ENCODE assay signal across 15 cellular contexts in genomic region chr20:50195524-50196120, GRCh38. TPM values are rescaled to one million over a fixed set of nuclear protein-coding genes. Genes with fewer than 3 reads are reported as not detected.
DNase-seq lines count a peak whose midpoint lies in the region; ATAC-seq, FAIRE-seq and TF ChIP-seq lines count a peak whose summit lies in the region.
"Had no signal": no experiment of that assay in that cellular context is flagged by ENCODE, and none has a peak within 500 bp of the region (broad histone marks: within the 10 kb centered on the region; RNA-seq: fewer than 3 reads in every experiment).

No MANE protein-coding gene starts in this region.

- no peak for TF ChIP-seq RAD21 in A549 (conservative IDR thresholded peaks at IDR 0.05 in 1 of 2, IDR thresholded peaks at IDR 0.05 in 1 of 2)

- H3K36me3 Mint-ChIP-seq in central memory CD8-positive, alpha-beta T cell (ENCODE audit: insufficient read depth): peaks cover 10% of the 10 kb centered on the region
- H3K36me3 Mint-ChIP-seq in naive thymus-derived CD8-positive, alpha-beta T cell: peaks cover 0 to 3% (median 2%) of the 10 kb centered on the region in 3 donors

- no peak for FAIRE-seq in A549 (lab: Jason Lieb, UNC)
- FAIRE-seq: TTC549 had no signal

- H3F3A ChIP-seq in GM23248 (ENCODE audit: insufficient read depth): peaks cover 44% of the 10 kb centered on the region

- H3K9ac ChIP-seq in GM23248: peak overlapping the region; percentile 19; the same call in 1 of the 2 replicates

- no peaks in the 10 kb centered on the region for H4K20me1 ChIP-seq in GM23248 (ENCODE audit: insufficient read depth)
- H4K20me1 ChIP-seq in osteoblast (ENCODE audit: insufficient read depth, low read length): peaks cover 32% of the 10 kb centered on the region

- no peak overlapping the region for H3K4me3 Mint-ChIP-seq in central memory CD8-positive, alpha-beta T cell
- H3K4me3 Mint-ChIP-seq in naive thymus-derived CD8-positive, alpha-beta T cell: no peak overlapping the region

- H3K27ac ChIP-seq in A549: peak overlapping the region; percentile 97 to 98
- H3K27ac ChIP-seq in GM23248: peak overlapping the region; percentile 98
- peak overlapping the region; percentile 96 for H3K27ac ChIP-seq in osteoblast (ENCODE audit: low read depth, low read length)
- H3K27ac ChIP-seq: hepatocyte had no signal

- TF ChIP-seq CTCF in A549 (IDR thresholded peaks at IDR 0.05) (no peak), osteoblast (IDR thresholded peaks at IDR 0.05; ENCODE audit: extremely low read depth, low read depth, low read length) (no peak)

- POLR2A ChIA-PET in A549 (lab: Yijun Ruan, JAX): no interaction called here
- POLR2A ChIA-PET in naive thymus-derived CD8-positive, alpha-beta T cell (lab: Charles Lee): no interaction called here

- H3K4me3 ChIP-seq in A549 (no peak overlapping the region), GM23248 (no peak overlapping the region), osteoblast (ENCODE audit: insufficient read depth, low read length) (no peak overlapping the region)
- H3K4me3 ChIP-seq: hepatocyte had no signal

- no peak for TF ChIP-seq EP300 in A549 (IDR thresholded peaks at IDR 0.05)

- H3K4me1 Mint-ChIP-seq in central memory CD8-positive, alpha-beta T cell: peaks cover 26% of the 10 kb centered on the region
- H3K4me1 Mint-ChIP-seq in naive thymus-derived CD8-positive, alpha-beta T cell: peaks cover 18 to 38% (median 29%) of the 10 kb centered on the region in 4 donors

- DNase-seq in A549 (ENCODE audit: low read depth in 1 of 2, low spot score in 1 of 2) (no peak), GM23248 (no peak), osteoblast (ENCODE audit: insufficient read length, low spot score, missing footprints) (no peak), OCI-M1 (lab: John Stamatoyannopoulos, UW) (no peak), NCI-H1694 treated with DMSO at 0.1 percent for 48 hours (lab: John Stamatoyannopoulos, UW) (no peak)
- no peak for DNase-seq in central memory CD8-positive, alpha-beta T cell (ENCODE audit: low spot score in 2 of 2)
- DNase-seq in naive thymus-derived CD8-positive, alpha-beta T cell: no peak
- DNase-seq: C1 segment of cervical spinal cord; occipital lobe; SIG-M5; stimulated activated CD4-positive, alpha-beta T cell treated with anti-CD3 and anti-CD28 coated beads, Interleukin-1b, Interleukin-23, amount 100 ng/mL, for 48 hours had no signal

- H3K27me3 Mint-ChIP-seq in central memory CD8-positive, alpha-beta T cell: no peaks in the 10 kb centered on the region
- no peaks in the 10 kb centered on the region for H3K27me3 Mint-ChIP-seq in naive thymus-derived CD8-positive, alpha-beta T cell
- H3K27me3 Mint-ChIP-seq: IgD-negative memory B cell had no signal

- peaks cover 28% of the 10 kb centered on the region for H3K4me1 ChIP-seq in A549
- H3K4me1 ChIP-seq in GM23248 (ENCODE audit: insufficient read depth): peaks cover 12% of the 10 kb centered on the region
- peaks cover 17% of the 10 kb centered on the region for H3K4me1 ChIP-seq in osteoblast (ENCODE audit: insufficient read depth, low read length)

- no peaks in the 10 kb centered on the region for H3K9me3 Mint-ChIP-seq in central memory CD8-positive, alpha-beta T cell
- peaks cover 0 to 5% (median 0%) of the 10 kb centered on the region in 9 donors for H3K9me3 Mint-ChIP-seq in naive thymus-derived CD8-positive, alpha-beta T cell
- H3K9me3 Mint-ChIP-seq: IgD-negative memory B cell had no signal

- H3K4me2 ChIP-seq in A549: peak overlapping the region; percentile 92
- no peak overlapping the region for H3K4me2 ChIP-seq in GM23248 (ENCODE audit: unreplicated experiment)
- H3K4me2 ChIP-seq in osteoblast (ENCODE audit: insufficient read depth, low read length): no peak overlapping the region

- H3K9me3 ChIP-seq in A549: peaks cover 13% of the 10 kb centered on the region
- no peaks in the 10 kb centered on the region for H3K9me3 ChIP-seq in GM23248 (ENCODE audit: low read depth)
- H3K9me3 ChIP-seq in osteoblast (ENCODE audit: low read depth, low read length): no peaks in the 10 kb centered on the region

- in situ Hi-C loops in GM23248 (cut with MboI): loop anchor here (25.0 kb wide), 1 partner anchor 542 kb away; the partner anchor contains the start of gene PARD6B

- no peak for TF ChIP-seq POLR2A in A549 (IDR thresholded peaks at IDR 0.05; ENCODE audit: low read length)

- no peak overlapping the region for H2AFZ ChIP-seq in GM23248
- H2AFZ ChIP-seq in osteoblast (ENCODE audit: low read length): no peak overlapping the region
- H2AFZ ChIP-seq: hepatocyte had no signal

- H3K36me3 ChIP-seq in GM23248 (ENCODE audit: low read depth) (peaks cover 31% of the 10 kb centered on the region; the same call in 1 of the 2 replicates), osteoblast (ENCODE audit: insufficient read depth, low read length) (no peaks in the 10 kb centered on the region)

- peak overlapping the region; percentile 40 for H3K27ac Mint-ChIP-seq in central memory CD8-positive, alpha-beta T cell (ENCODE audit: low read depth)
- H3K27ac Mint-ChIP-seq in naive thymus-derived CD8-positive, alpha-beta T cell: peak overlapping the region in 5 of 10 donors; percentile 2 to 77 (median 31)

- 78% methylated on average over 13 of the region's 13 CpGs for WGBS in A549 (ENCODE audit: missing lambda C conversion rate)
- WGBS in GM23248 (ENCODE audit: low coverage in 1 of 2, low lambda C conversion rate in 2 of 2, missing lambda C conversion rate in 2 of 2), 2 experiments: 82 to 88% methylated on average over 13 of the region's 13 CpGs

- ATAC-seq in A549 (peak in 1 of 2 experiments; percentile 3; a peak in 2 of 6 replicates), GM19467 (IDR thresholded peaks at IDR 0.05; ENCODE audit: unreplicated experiment) (no peak)
- ATAC-seq in central memory CD8-positive, alpha-beta T cell (replicated peaks; ENCODE audit: extremely low read depth, poor library complexity, severe bottlenecking): no peak
- no peak for ATAC-seq in naive thymus-derived CD8-positive, alpha-beta T cell

- H3K79me2 ChIP-seq in GM23248 (ENCODE audit: insufficient read depth) (peaks cover 39% of the 10 kb centered on the region), osteoblast (ENCODE audit: insufficient read depth, low read length) (peaks cover 40% of the 10 kb centered on the region)

- H3K27me3 ChIP-seq in GM23248 (replicated peaks; ENCODE audit: insufficient read depth) (no peaks in the 10 kb centered on the region), osteoblast (ENCODE audit: insufficient read depth, low read length) (no peaks in the 10 kb centered on the region)
- H3K27me3 ChIP-seq: hepatocyte had no signal

- CTCF ChIA-PET in A549 (lab: Yijun Ruan, JAX): interaction anchor here (1.0 to 4.6 kb wide), 3 partner anchors 32 to 268 kb away, joined by 3 to 26 read pairs (median 3); no protein-coding TSS in a partner anchor

- no peaks in the 10 kb centered on the region for H3K9me2 ChIP-seq in GM23248 (ENCODE audit: insufficient read depth)

TF ChIP-seq in A549, 52 proteins besides CTCF, POLR2A, EP300 and RAD21 (continues in another document):
- TF ChIP-seq CHD4 (IDR thresholded peaks at IDR 0.05; ENCODE audit: borderline replicate concordance) (no peak), ZSCAN20 (CRISPR knock-in tag; IDR thresholded peaks at IDR 0.05) (no peak), HOXA7 (CRISPR knock-in tag; IDR thresholded peaks at IDR 0.05) (no peak; the same call in 1 of the 2 replicates), RNF2 (IDR thresholded peaks at IDR 0.05; ENCODE audit: borderline replicate concordance, low read depth) (no peak), MYC (IDR thresholded peaks at IDR 0.05; ENCODE audit: borderline replicate concordance, low read length) (no peak), RFX5 (IDR thresholded peaks at IDR 0.05) (no peak), NFE2L2 (conservative IDR thresholded peaks at IDR 0.05; ENCODE audit: low read length) (no peak), BHLHE40 (IDR thresholded peaks at IDR 0.05; ENCODE audit: low read depth, low read length) (no peak), HDAC2 (IDR thresholded peaks at IDR 0.05) (no peak), FOXS1 (CRISPR knock-in tag; IDR thresholded peaks at IDR 0.05) (no peak), NR3C1 (IDR thresholded peaks at IDR 0.05) (no peak), ZNF302 (CRISPR knock-in tag; IDR thresholded peaks at IDR 0.05) (no peak), JUNB (IDR thresholded peaks at IDR 0.05) (no peak), HOXB13 (CRISPR knock-in tag; IDR thresholded peaks at IDR 0.05; ENCODE audit: low read depth) (no peak)
- TF ChIP-seq, protein P1, sequence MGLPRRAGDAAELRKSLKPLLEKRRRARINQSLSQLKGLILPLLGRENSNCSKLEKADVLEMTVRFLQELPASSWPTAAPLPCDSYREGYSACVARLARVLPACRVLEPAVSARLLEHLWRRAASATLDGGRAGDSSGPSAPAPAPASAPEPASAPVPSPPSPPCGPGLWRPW (IDR thresholded peaks at IDR 0.05): no peak

RNA-seq across cellular contexts. Expression of gene CEBPB, which starts 5.0 kb away (rescaled TPM):
- polyA plus RNA-seq in A549 (2011; rRNA removed): 35.9 and 45.4 TPM in 2 replicates
- 71.1 and 106 TPM in 2 replicates for polyA plus RNA-seq in A549 (2012; cell fraction: cytosol; rRNA removed)
- 82.9 and 128 TPM in 2 replicates for polyA plus RNA-seq in A549 (2012; cell fraction: nucleus; rRNA removed)
- 58.9 to 74.0 TPM (median 66.6 TPM) in 3 replicates for polyA plus RNA-seq in A549 (2017; fragmentation: RNase III; extraction: RNeasy Plus Mini Kit Qiagen cat#74134 plus additional on column Dnase treatment)
- 18.3 and 20.0 TPM in 2 replicates for polyA minus RNA-seq in A549 (2011; rRNA and poly(A)+ RNA removed)
- total RNA-seq in GM23248 (2014; rRNA removed; shearing (Covaris generic)): 54.4 and 73.8 TPM in 2 replicates
- 46.5 and 47.1 TPM in 2 replicates for polyA plus RNA-seq in GM23248 (2016; fragmentation: Nextera tagmentation; extraction: Ambion mirVana)
- 75.7 and 79.3 TPM in 2 replicates for total RNA-seq in osteoblast
- 10 to 100 TPM; 47.1 to 49.0 TPM for total RNA-seq in naive thymus-derived CD8-positive, alpha-beta T cell
- polyA plus RNA-seq in naive thymus-derived CD8-positive, alpha-beta T cell: 10 to 100 TPM; 13.1 to 17.9 (median 14.7) TPM

RNA-seq across cellular contexts. Expression of gene PEDS1, which starts 42.1 kb away (rescaled TPM):
- polyA plus RNA-seq in A549 (2011; rRNA removed) (24.5 and 33.5 TPM in 2 replicates), A549 (2017; fragmentation: RNase III; extraction: RNeasy Plus Mini Kit Qiagen cat#74134 plus additional on column Dnase treatment) (23.1 to 26.5 TPM (median 25.8 TPM) in 3 replicates), GM23248 (2016; fragmentation: Nextera tagmentation; extraction: Ambion mirVana) (53.9 and 54.0 TPM in 2 replicates)
- 42.2 and 62.3 TPM in 2 replicates for polyA plus RNA-seq in A549 (2012; cell fraction: cytosol; rRNA removed)
- 37.3 and 53.0 TPM in 2 replicates for polyA plus RNA-seq in A549 (2012; cell fraction: nucleus; rRNA removed)
- 59.2 and 69.8 TPM in 2 replicates for polyA minus RNA-seq in A549 (2011; rRNA and poly(A)+ RNA removed)
- 54.6 and 55.7 TPM in 2 replicates for total RNA-seq in GM23248 (2014; rRNA removed; shearing (Covaris generic))
- total RNA-seq in osteoblast: 33.3 and 37.6 TPM in 2 replicates
- total RNA-seq in naive thymus-derived CD8-positive, alpha-beta T cell: 10 to 100 TPM; 15.8 to 17.1 TPM
- 10 to 100 TPM; 13.0 to 30.2 (median 14.4) TPM for polyA plus RNA-seq in naive thymus-derived CD8-positive, alpha-beta T cell
